Comparison of ENCODE assay signal across 1 cellular context in the genomic region with DNA sequence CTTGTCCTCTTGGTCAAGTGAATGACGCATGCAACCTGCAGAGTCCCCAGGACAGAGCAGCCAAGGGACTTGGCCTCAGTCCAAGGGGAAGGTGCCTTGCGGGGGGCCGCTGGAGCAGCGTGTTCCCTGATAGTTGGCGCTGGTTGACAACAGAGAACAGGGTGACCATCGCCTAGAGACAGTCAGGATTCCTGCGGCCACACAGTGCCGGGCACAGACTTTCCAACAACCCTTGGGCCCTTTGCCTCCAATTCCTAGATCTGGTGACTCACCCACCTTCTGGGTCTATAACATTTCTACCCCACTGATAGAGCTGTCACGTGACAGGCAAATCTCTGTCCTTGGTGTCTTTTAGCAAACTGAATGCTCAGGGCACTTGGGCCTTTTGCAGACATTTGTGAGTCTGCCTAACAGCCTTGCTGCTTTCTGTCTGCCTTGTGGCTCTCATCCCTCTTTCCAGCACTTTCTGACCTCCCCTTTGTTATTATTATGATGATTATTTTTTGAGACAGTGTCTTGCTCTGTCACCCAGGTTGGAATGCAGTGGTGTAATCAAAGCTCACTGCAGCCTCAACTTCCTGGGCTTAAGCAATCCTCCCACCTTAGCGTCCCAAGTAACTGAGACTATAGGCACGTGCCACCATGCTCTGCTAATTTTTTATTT.
A peak's percentile ranks its signal among the peaks of the same experiment; 100 is the strongest.
TF ChIP-seq lines count a peak whose summit lies in the region.

No MANE protein-coding gene starts in this region.

TF ChIP-seq in A549, 52 proteins besides CTCF, POLR2A, EP300 and RAD21:
- TF ChIP-seq HOXB13 (CRISPR knock-in tag; IDR thresholded peaks at IDR 0.05; ENCODE audit: low read depth) (no peak), EHF (CRISPR knock-in tag; IDR thresholded peaks at IDR 0.05) (no peak), CBX8 (IDR thresholded peaks at IDR 0.05) (no peak), CEBPB (IDR thresholded peaks at IDR 0.05) (no peak), FOSL2 (IDR thresholded peaks at IDR 0.05) (no peak), FOSL2 (CRISPR knock-in tag; IDR thresholded peaks at IDR 0.05) (peak; percentile 26; the same call in 1 of the 2 replicates), SMC3 (IDR thresholded peaks at IDR 0.05) (no peak)
- TF ChIP-seq, protein P1, sequence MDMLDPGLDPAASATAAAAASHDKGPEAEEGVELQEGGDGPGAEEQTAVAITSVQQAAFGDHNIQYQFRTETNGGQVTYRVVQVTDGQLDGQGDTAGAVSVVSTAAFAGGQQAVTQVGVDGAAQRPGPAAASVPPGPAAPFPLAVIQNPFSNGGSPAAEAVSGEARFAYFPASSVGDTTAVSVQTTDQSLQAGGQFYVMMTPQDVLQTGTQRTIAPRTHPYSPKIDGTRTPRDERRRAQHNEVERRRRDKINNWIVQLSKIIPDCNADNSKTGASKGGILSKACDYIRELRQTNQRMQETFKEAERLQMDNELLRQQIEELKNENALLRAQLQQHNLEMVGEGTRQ (IDR thresholded peaks at IDR 0.05): peak; percentile 27; the same call in 1 of the 2 replicates
- TF ChIP-seq, protein P2, sequence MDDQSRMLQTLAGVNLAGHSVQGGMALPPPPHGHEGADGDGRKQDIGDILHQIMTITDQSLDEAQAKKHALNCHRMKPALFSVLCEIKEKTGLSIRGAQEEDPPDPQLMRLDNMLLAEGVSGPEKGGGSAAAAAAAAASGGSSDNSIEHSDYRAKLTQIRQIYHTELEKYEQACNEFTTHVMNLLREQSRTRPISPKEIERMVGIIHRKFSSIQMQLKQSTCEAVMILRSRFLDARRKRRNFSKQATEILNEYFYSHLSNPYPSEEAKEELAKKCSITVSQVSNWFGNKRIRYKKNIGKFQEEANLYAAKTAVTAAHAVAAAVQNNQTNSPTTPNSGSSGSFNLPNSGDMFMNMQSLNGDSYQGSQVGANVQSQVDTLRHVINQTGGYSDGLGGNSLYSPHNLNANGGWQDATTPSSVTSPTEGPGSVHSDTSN (IDR thresholded peaks at IDR 0.05): no peak
